In genomic region chr1:92858564-92859399, GRCh38 we compare ENCODE assay signal across 8 cellular contexts. TPM values are rescaled to one million over a fixed set of nuclear protein-coding genes. Genes with fewer than 3 reads are reported as not detected.
A peak's percentile ranks its signal among the peaks of the same experiment; 100 is the strongest.
DNase-seq lines count a peak whose midpoint lies in the region; FAIRE-seq and TF ChIP-seq lines count a peak whose summit lies in the region.

No MANE protein-coding gene starts in this region.

- in situ Hi-C loops in mammary epithelial cell (cut with MboI; ENCODE audit: low sequenced_read_pairs in 2 of 2): loop anchor here (10.0 kb wide), 1 partner anchor 136 kb away; no protein-coding TSS in a partner anchor

- 15% methylated on average over 13 of the region's 13 CpGs for WGBS in mammary epithelial cell (ENCODE audit: low coverage, missing lambda C conversion rate)

- POLR2A ChIA-PET in HEK293 (lab: Yijun Ruan, JAX): interaction anchor here (1.3 kb wide), 1 partner anchor 27 kb away, joined by 3 read pairs; no protein-coding TSS in a partner anchor

- H3K9me3 ChIP-seq in HEK293 (ENCODE audit: control insufficient read depth, insufficient read depth, low read depth, low read length) (no peaks in the 10 kb centered on the region), mammary epithelial cell (replicated peaks; ENCODE audit: insufficient read depth, low read length) (no peaks in the 10 kb centered on the region)

- intact Hi-C loops in mammary epithelial cell (cut with micrococcal nuclease): loop anchor here (1.0 to 2.0 kb wide), 5 partner anchors 51 to 204 kb away; no protein-coding TSS in a partner anchor

- DNase-seq in NCI-H146 treated with DMSO at 0.1 percent for 48 hours (lab: John Stamatoyannopoulos, UW; ENCODE audit: unreplicated experiment): peak; percentile 81
- DNase-seq in T-helper 1 cell: peak in 4 of 5 donors; percentile 24 to 80 (median 47)
- DNase-seq in mammary epithelial cell: peak; percentile 68
- peak; percentile 98 for DNase-seq in inferior parietal cortex (ENCODE audit: extremely low spot score)
- peak; percentile 8 to 23 for DNase-seq in stimulated activated CD4-positive, alpha-beta T cell treated with anti-CD3 and anti-CD28 coated beads, Interleukin-1b, Interleukin-23, amount 100 ng/mL, for 1 hour (ENCODE audit: low read depth in 2 of 2)
- no peak for DNase-seq in NK-92 treated with Interleukin-12 subunit alpha and Interleukin-12 subunit beta, amount 100 ng/mL, for 24 hours (lab: John Stamatoyannopoulos, UW)

- no TSS peak for BruUV-seq in mammary epithelial cell (replicated peaks; lab: Mats Ljungman, UMichigan)

- no peaks in the 10 kb centered on the region for H3K27me3 ChIP-seq in mammary epithelial cell (ENCODE audit: insufficient read depth, low read length)

- no peak overlapping the region for H3K9ac ChIP-seq in mammary epithelial cell (ENCODE audit: insufficient read depth, low read length)

- no peak overlapping the region for H3K27ac ChIP-seq in HEK293 (ENCODE audit: extremely low read depth, low read depth, low read length)
- H3K27ac ChIP-seq in mammary epithelial cell (ENCODE audit: insufficient read depth, low read depth, low read length): no peak overlapping the region

- peak overlapping the region; percentile 55 for H3K4me2 ChIP-seq in mammary epithelial cell (ENCODE audit: insufficient read depth, low read depth, low read length)

- CTCF ChIA-PET in HEK293 (lab: Yijun Ruan, JAX) (interaction anchor here (0.6 to 9.2 kb wide), 74 partner anchors 8 to 1864 kb away, joined by 3 to 216 read pairs (median 5); partner anchors contain the start of genes MTF2 and RPL5), mammary epithelial cell (lab: Charles Lee; ENCODE audit: low non-redundant PET) (interaction anchor here (0.5 to 1.0 kb wide), 7 partner anchors 27 to 188 kb away, joined by 3 to 16 read pairs (median 5); partner anchors contain the start of gene RPL5)

- no peaks in the 10 kb centered on the region for H3K79me2 ChIP-seq in mammary epithelial cell (ENCODE audit: insufficient read depth, low read length)

- H3K4me1 ChIP-seq in HEK293 (ENCODE audit: control insufficient read depth, insufficient read depth, low read length) (no peaks in the 10 kb centered on the region), mammary epithelial cell (ENCODE audit: insufficient read depth, low read length) (no peaks in the 10 kb centered on the region)

- H3K4me3 ChIP-seq in HEK293 (ENCODE audit: low read depth, low read length) (no peak overlapping the region), mammary epithelial cell (replicated peaks in 1 of 3; ENCODE audit: insufficient read depth in 1 of 3, low read depth in 2 of 3, low read length in 3 of 3) (no peak overlapping the region)

- FAIRE-seq in G401.6 (lab: Jason Lieb, UNC): peak; percentile 99

- H4K20me1 ChIP-seq in mammary epithelial cell (ENCODE audit: insufficient read depth, low read length): no peaks in the 10 kb centered on the region

- H3K36me3 ChIP-seq in HEK293 (ENCODE audit: control insufficient read depth in 2 of 2, insufficient read depth in 1 of 2, low read length in 2 of 2): no peaks in the 10 kb centered on the region; a peak in 1 of 3 replicates
- no peaks in the 10 kb centered on the region for H3K36me3 ChIP-seq in mammary epithelial cell (ENCODE audit: insufficient read depth, low read length)

- TF ChIP-seq CTCF in HEK293 (tag by site-specific recombination; IDR thresholded peaks at IDR 0.05) (peak; percentile 90), mammary epithelial cell (conservative IDR thresholded peaks at IDR 0.05 in 1 of 2, IDR thresholded peaks at IDR 0.05 in 1 of 2; ENCODE audit: extremely low read depth in 1 of 2, insufficient read depth in 1 of 2, low read depth in 1 of 2, low read length in 2 of 2) (peak; percentile 88 to 99)

- peak overlapping the region; percentile 62 for H2AFZ ChIP-seq in mammary epithelial cell (ENCODE audit: low read depth, low read length)

- dilution Hi-C loops in mammary epithelial cell (cut with HindIII; ENCODE audit: low sequenced_read_pairs): no loop called here

TF ChIP-seq in HEK293, 187 proteins besides CTCF, POLR2A, EP300 and RAD21 (continues in another document):
- TF ChIP-seq, protein P1, sequence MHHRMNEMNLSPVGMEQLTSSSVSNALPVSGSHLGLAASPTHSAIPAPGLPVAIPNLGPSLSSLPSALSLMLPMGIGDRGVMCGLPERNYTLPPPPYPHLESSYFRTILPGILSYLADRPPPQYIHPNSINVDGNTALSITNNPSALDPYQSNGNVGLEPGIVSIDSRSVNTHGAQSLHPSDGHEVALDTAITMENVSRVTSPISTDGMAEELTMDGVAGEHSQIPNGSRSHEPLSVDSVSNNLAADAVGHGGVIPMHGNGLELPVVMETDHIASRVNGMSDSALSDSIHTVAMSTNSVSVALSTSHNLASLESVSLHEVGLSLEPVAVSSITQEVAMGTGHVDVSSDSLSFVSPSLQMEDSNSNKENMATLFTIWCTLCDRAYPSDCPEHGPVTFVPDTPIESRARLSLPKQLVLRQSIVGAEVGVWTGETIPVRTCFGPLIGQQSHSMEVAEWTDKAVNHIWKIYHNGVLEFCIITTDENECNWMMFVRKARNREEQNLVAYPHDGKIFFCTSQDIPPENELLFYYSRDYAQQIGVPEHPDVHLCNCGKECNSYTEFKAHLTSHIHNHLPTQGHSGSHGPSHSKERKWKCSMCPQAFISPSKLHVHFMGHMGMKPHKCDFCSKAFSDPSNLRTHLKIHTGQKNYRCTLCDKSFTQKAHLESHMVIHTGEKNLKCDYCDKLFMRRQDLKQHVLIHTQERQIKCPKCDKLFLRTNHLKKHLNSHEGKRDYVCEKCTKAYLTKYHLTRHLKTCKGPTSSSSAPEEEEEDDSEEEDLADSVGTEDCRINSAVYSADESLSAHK (tag by site-specific recombination; IDR thresholded peaks at IDR 0.05): no peak
- TF ChIP-seq ZNF654 (tag by site-specific recombination; IDR thresholded peaks at IDR 0.05; ENCODE audit: low read depth) (peak; percentile 100), PRDM1 (tag by site-specific recombination; IDR thresholded peaks at IDR 0.05) (peak; percentile 83), ZNF324 (tag by site-specific recombination; IDR thresholded peaks at IDR 0.05) (peak; percentile 56; the same call in 1 of the 2 replicates), ZNF660 (tag by site-specific recombination; IDR thresholded peaks at IDR 0.05) (peak; percentile 94), ZNF664 (tag by site-specific recombination; IDR thresholded peaks at IDR 0.05) (0 out of 2 replicates have a peak, but pooled peaks have one; percentile 16), SP7 (tag by site-specific recombination; IDR thresholded peaks at IDR 0.05) (0 out of 2 replicates have a peak, but pooled peaks have one; percentile 27), TRIM28 (IDR thresholded peaks at IDR 0.05; ENCODE audit: borderline replicate concordance, low read length) (no peak), ZNF335 (tag by site-specific recombination; conservative IDR thresholded peaks at IDR 0.05) (0 out of 2 replicates have a peak, but pooled peaks have one; percentile 21), ZBTB8A (tag by site-specific recombination; IDR thresholded peaks at IDR 0.05) (no peak), ZNF501 (tag by site-specific recombination; IDR thresholded peaks at IDR 0.05) (0 out of 2 replicates have a peak, but pooled peaks have one; percentile 25), TCF7L2 (IDR thresholded peaks at IDR 0.05; ENCODE audit: borderline replicate concordance, low read depth, low read length) (0 out of 2 replicates have a peak, but pooled peaks have one; percentile 33), ZNF24 (tag by site-specific recombination; IDR thresholded peaks at IDR 0.05) (no peak; the same call in 1 of the 2 replicates), ZNF837 (tag by site-specific recombination; IDR thresholded peaks at IDR 0.05) (no peak), ZNF629 (tag by site-specific recombination; IDR thresholded peaks at IDR 0.05) (peak; percentile 11; the same call in 1 of the 2 replicates), ZNF391 (tag by site-specific recombination; IDR thresholded peaks at IDR 0.05; ENCODE audit: borderline replicate concordance, low read depth) (peak; percentile 61; the same call in 1 of the 2 replicates), YY1 (tag by site-specific recombination; IDR thresholded peaks at IDR 0.05) (peak; percentile 39; the same call in 1 of the 2 replicates), ZNF768 (tag by site-specific recombination; IDR thresholded peaks at IDR 0.05) (no peak), ZFP37 (tag by site-specific recombination; IDR thresholded peaks at IDR 0.05) (0 out of 2 replicates have a peak, but pooled peaks have one; percentile 71), YY2 (tag by site-specific recombination; IDR thresholded peaks at IDR 0.05) (peak; percentile 52; the same call in 1 of the 2 replicates), ZNF350 (tag by site-specific recombination; IDR thresholded peaks at IDR 0.05) (no peak), ZNF366 (tag by site-specific recombination; conservative IDR thresholded peaks at IDR 0.05) (peak; percentile 64), ZSCAN30 (tag by site-specific recombination; IDR thresholded peaks at IDR 0.05) (peak; percentile 78)
- TF ChIP-seq, protein P2, sequence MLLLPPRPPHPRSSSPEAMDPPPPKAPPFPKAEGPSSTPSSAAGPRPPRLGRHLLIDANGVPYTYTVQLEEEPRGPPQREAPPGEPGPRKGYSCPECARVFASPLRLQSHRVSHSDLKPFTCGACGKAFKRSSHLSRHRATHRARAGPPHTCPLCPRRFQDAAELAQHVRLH (tag by site-specific recombination; IDR thresholded peaks at IDR 0.05): 0 out of 2 replicates have a peak, but pooled peaks have one; percentile 33
- TF ChIP-seq, protein P3, sequence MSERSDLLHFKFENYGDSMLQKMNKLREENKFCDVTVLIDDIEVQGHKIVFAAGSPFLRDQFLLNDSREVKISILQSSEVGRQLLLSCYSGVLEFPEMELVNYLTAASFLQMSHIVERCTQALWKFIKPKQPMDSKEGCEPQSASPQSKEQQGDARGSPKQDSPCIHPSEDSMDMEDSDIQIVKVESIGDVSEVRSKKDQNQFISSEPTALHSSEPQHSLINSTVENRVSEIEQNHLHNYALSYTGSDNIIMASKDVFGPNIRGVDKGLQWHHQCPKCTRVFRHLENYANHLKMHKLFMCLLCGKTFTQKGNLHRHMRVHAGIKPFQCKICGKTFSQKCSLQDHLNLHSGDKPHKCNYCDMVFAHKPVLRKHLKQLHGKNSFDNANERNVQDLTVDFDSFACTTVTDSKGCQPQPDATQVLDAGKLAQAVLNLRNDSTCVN (tag by site-specific recombination; optimal IDR thresholded peaks at IDR 0.05): peak; percentile 3

RNA-seq across cellular contexts. Expression of gene RPL5, which starts 26.9 kb away (rescaled TPM):
- total RNA-seq in mammary epithelial cell: 1,000 to 10,000 TPM; 1,045 to 1,097 TPM
- polyA plus RNA-seq in mammary epithelial cell: 1,681 TPM
- 816 TPM for polyA minus RNA-seq in mammary epithelial cell
